Comparison of ENCODE assay signal across 9 cellular contexts in genomic region chr10:3935933-3936359, GRCh38.
A peak's percentile ranks its signal among the peaks of the same experiment; 100 is the strongest.
DNase-seq lines count a peak whose midpoint lies in the region; ATAC-seq lines count a peak whose summit lies in the region.
"Had no signal": no experiment of that assay in that cellular context is flagged by ENCODE, and none has a peak within 500 bp of the region (broad histone marks: within the 10 kb centered on the region; RNA-seq: fewer than 3 reads in every experiment).

No MANE protein-coding gene starts in this region.

- H3K36me3 Mint-ChIP-seq in activated CD8-positive, alpha-beta memory T cell treated with anti-CD3 and anti-CD28 coated beads, Interleukin-2, amount 10 ng/mL, durations not matched to agents 7 days and 5 days, result peaks cover 48% of the 10 kb centered on the region
- no peaks in the 10 kb centered on the region for H3K36me3 Mint-ChIP-seq in activated naive CD8-positive, alpha-beta T cell

- peaks cover 0 to 25% (median 15%) of the 10 kb centered on the region in 5 donors for H3K4me1 ChIP-seq in subcutaneous abdominal adipose tissue (ENCODE audit: control insufficient read depth in 5 of 5, insufficient read depth in 5 of 5, low read length in 5 of 5)

- peak overlapping the region in 1 of 5 donors; percentile 37 for H3K9ac ChIP-seq in subcutaneous abdominal adipose tissue (ENCODE audit: low read length in 5 of 5)

- H3K27me3 ChIP-seq in subcutaneous abdominal adipose tissue (ENCODE audit: control insufficient read depth in 5 of 5, insufficient read depth in 4 of 5, low read length in 5 of 5), result no peaks in the 10 kb centered on the region
- H3K27me3 ChIP-seq: cardiac muscle cell had no signal

- peak overlapping the region in 3 of 5 donors; percentile 20 to 25 (median 23) for H3K4me3 ChIP-seq in subcutaneous abdominal adipose tissue (ENCODE audit: low read depth in 1 of 5, low read length in 5 of 5)
- H3K4me3 ChIP-seq: cardiac muscle cell had no signal

- CTCF ChIA-PET in activated CD8-positive, alpha-beta memory T cell treated with anti-CD3 and anti-CD28 coated beads, Interleukin-2, amount 10 ng/mL, durations not matched to agents 7 days and 5 days (lab: Charles Lee), result no interaction called here

- H3K27me3 Mint-ChIP-seq in activated CD8-positive, alpha-beta memory T cell treated with anti-CD3 and anti-CD28 coated beads, Interleukin-2, amount 10 ng/mL, durations not matched to agents 7 days and 5 days, result no peaks in the 10 kb centered on the region
- no peaks in the 10 kb centered on the region for H3K27me3 Mint-ChIP-seq in activated naive CD8-positive, alpha-beta T cell

- peak overlapping the region; percentile 27 for H3K27ac ChIP-seq in subcutaneous abdominal adipose tissue (ENCODE audit: low read depth, low read length)
- H3K27ac ChIP-seq: cardiac muscle cell had no signal

- no peaks in the 10 kb centered on the region for H3K36me3 ChIP-seq in subcutaneous abdominal adipose tissue (ENCODE audit: control insufficient read depth in 5 of 5, insufficient read depth in 5 of 5, low read length in 5 of 5)
- H3K36me3 ChIP-seq: cardiac muscle cell had no signal

- H3K4me3 Mint-ChIP-seq in activated CD8-positive, alpha-beta memory T cell treated with anti-CD3 and anti-CD28 coated beads, Interleukin-2, amount 10 ng/mL, durations not matched to agents 7 days and 5 days, result peak overlapping the region; percentile 67
- H3K4me3 Mint-ChIP-seq in activated naive CD8-positive, alpha-beta T cell, result no peak overlapping the region

- H3K4me1 Mint-ChIP-seq in activated CD8-positive, alpha-beta memory T cell treated with anti-CD3 and anti-CD28 coated beads, Interleukin-2, amount 10 ng/mL, durations not matched to agents 7 days and 5 days, result peaks cover 48% of the 10 kb centered on the region
- H3K4me1 Mint-ChIP-seq in activated naive CD8-positive, alpha-beta T cell (ENCODE audit: low read depth), result peaks cover 29% of the 10 kb centered on the region

- H3K9me3 ChIP-seq in subcutaneous abdominal adipose tissue (ENCODE audit: control insufficient read depth in 5 of 5, low read length in 5 of 5), result no peaks in the 10 kb centered on the region

- DNase-seq in activated CD8-positive, alpha-beta memory T cell treated with anti-CD3 and anti-CD28 coated beads, Interleukin-2, amount 10 ng/mL, durations not matched to agents 7 days and 5 days, result no peak
- no peak for DNase-seq in activated CD8-positive, alpha-beta memory T cell treated with anti-CD3 and anti-CD28 coated beads for 24 hours
- DNase-seq in hepatic stellate cell (ENCODE audit: low spot score) (peak; percentile 28), NCI-H1930 (lab: John Stamatoyannopoulos, UW) (no peak), NCI-H1694 treated with DMSO at 0.1 percent for 48 hours (lab: John Stamatoyannopoulos, UW) (no peak)

- no peak for ATAC-seq in activated CD8-positive, alpha-beta memory T cell treated with anti-CD3 and anti-CD28 coated beads, Interleukin-2, amount 10 ng/mL, durations not matched to agents 7 days and 5 days
- no peak for ATAC-seq in GM21717 (IDR thresholded peaks at IDR 0.05; ENCODE audit: unreplicated experiment)

- H3K27ac Mint-ChIP-seq in activated CD8-positive, alpha-beta memory T cell treated with anti-CD3 and anti-CD28 coated beads, Interleukin-2, amount 10 ng/mL, durations not matched to agents 7 days and 5 days, result peak overlapping the region; percentile 92
- peak overlapping the region; percentile 91 for H3K27ac Mint-ChIP-seq in activated naive CD8-positive, alpha-beta T cell

- peaks cover 7% of the 10 kb centered on the region for H3K9me3 Mint-ChIP-seq in activated CD8-positive, alpha-beta memory T cell treated with anti-CD3 and anti-CD28 coated beads, Interleukin-2, amount 10 ng/mL, durations not matched to agents 7 days and 5 days (ENCODE audit: low read depth)
- H3K9me3 Mint-ChIP-seq in activated naive CD8-positive, alpha-beta T cell (ENCODE audit: low read depth), result no peaks in the 10 kb centered on the region
